In genomic region chr17:59426031-59426430, GRCh38 we compare ENCODE assay signal across 17 cellular contexts.
DNase-seq lines count a peak whose midpoint lies in the region; ATAC-seq and TF ChIP-seq lines count a peak whose summit lies in the region.
"Had no signal": no experiment of that assay in that cellular context is flagged by ENCODE, and none has a peak within 500 bp of the region (broad histone marks: within the 10 kb centered on the region; RNA-seq: fewer than 3 reads in every experiment).

No MANE protein-coding gene starts in this region.

- peak overlapping the region; percentile 51 for H2AFZ ChIP-seq in IMR-90 (replicated peaks; ENCODE audit: low read length, poor library complexity)
- H2AFZ ChIP-seq: PC-9 had no signal

- H2AK5ac ChIP-seq in IMR-90 (ENCODE audit: low read depth, low read length): peak overlapping the region; percentile 5; the same call in 1 of the 2 replicates

- H3K9me1 ChIP-seq in IMR-90 (ENCODE audit: insufficient read depth, low read length): peaks cover 4% of the 10 kb centered on the region; the same call in 1 of the 2 replicates

- peak overlapping the region; percentile 22 for H2AK9ac ChIP-seq in IMR-90 (replicated peaks; ENCODE audit: low read depth, low read length, poor library complexity)

- peaks cover 8% of the 10 kb centered on the region for H3K4me1 ChIP-seq in IMR-90 (ENCODE audit: control insufficient read depth, insufficient read depth, low read length)

- H3K9me3 Mint-ChIP-seq in mesothelial cell of epicardium (no peaks in the 10 kb centered on the region), T-cell (no peaks in the 10 kb centered on the region)
- H3K9me3 Mint-ChIP-seq: central memory CD8-positive, alpha-beta T cell; naive thymus-derived CD4-positive, alpha-beta T cell; T-helper 2 cell treated with Interferon-gamma antibody and Interleukin-4, amounts not matched to agents 5 μg/mL and 100 μg/mL, for 36 hours had no signal

- TF ChIP-seq CTCF in IMR-90 (conservative IDR thresholded peaks at IDR 0.05; ENCODE audit: low read depth, low read length): no peak
- no peak for TF ChIP-seq CTCF in mesothelial cell of epicardium (IDR thresholded peaks at IDR 0.05; ENCODE audit: unreplicated experiment)

- no peaks in the 10 kb centered on the region for H3K79me1 ChIP-seq in IMR-90 (ENCODE audit: low read depth in 1 of 2, low read length in 2 of 2)

- H3K4me3 Mint-ChIP-seq in mesothelial cell of epicardium: no peak overlapping the region
- no peak overlapping the region for H3K4me3 Mint-ChIP-seq in T-cell
- H3K4me3 Mint-ChIP-seq: B cell; central memory CD8-positive, alpha-beta T cell; naive thymus-derived CD4-positive, alpha-beta T cell; T-helper 2 cell treated with Interferon-gamma antibody and Interleukin-4, amounts not matched to agents 5 μg/mL and 100 μg/mL, for 36 hours had no signal

- H3K4me1 Mint-ChIP-seq in mesothelial cell of epicardium: peaks cover 40% of the 10 kb centered on the region
- peaks cover 7 to 9% (median 8%) of the 10 kb centered on the region in 3 donors for H3K4me1 Mint-ChIP-seq in T-cell
- H3K4me1 Mint-ChIP-seq: central memory CD8-positive, alpha-beta T cell had no signal

- TF ChIP-seq POLR2A in IMR-90 (IDR thresholded peaks at IDR 0.05; ENCODE audit: low read depth, low read length): no peak

- no peak for DNase-seq in IMR-90
- DNase-seq in mesothelial cell of epicardium (ENCODE audit: low spot score in 2 of 2, unreplicated experiment in 2 of 2): no peak
- DNase-seq in substantia nigra (lab: John Stamatoyannopoulos, UW): no peak
- no peak for DNase-seq in OCI-M1 (lab: John Stamatoyannopoulos, UW)
- DNase-seq in DMS114 treated with DMSO at 0.1 percent for 48 hours (lab: John Stamatoyannopoulos, UW; ENCODE audit: unreplicated experiment): no peak
- DNase-seq in T-cell: no peak
- DNase-seq: activated CD4-positive, alpha-beta T cell treated with anti-CD3 and anti-CD28 coated beads, Interleukin-2, amount 50 U/mL, for 1 hour; activated effector memory CD4-positive, alpha-beta T cell treated with Interleukin-2 at 50 U/mL for 16 hours; H7; naive thymus-derived CD4-positive, alpha-beta T cell; PC-9; stimulated activated CD4-positive, alpha-beta T cell treated with anti-CD3 and anti-CD28 coated beads, Interleukin-12 subunit alpha, Interleukin-12 subunit beta, amount 100 ng/mL, for 4 hours had no signal

- no peak overlapping the region for H3K56ac ChIP-seq in IMR-90 (ENCODE audit: extremely low read depth, insufficient read depth, low read length)

- CTCF ChIA-PET in IMR-90 (lab: Yijun Ruan, JAX) (no interaction called here), T-cell (lab: Charles Lee) (interaction anchor here in 1 of 2 donors (1.0 kb wide), 1 partner anchor 96 kb away, joined by 5 read pairs; no protein-coding TSS in a partner anchor)

- in situ Hi-C loops in IMR-90 (cut with MboI; ENCODE audit: low sequenced_read_pairs): no loop called here

- no peaks in the 10 kb centered on the region for H3K27me3 ChIP-seq in IMR-90 (ENCODE audit: control insufficient read depth, insufficient read depth, low read length)

- ATAC-seq in IMR-90 (ENCODE audit: low read depth) (no peak), GM21447 (IDR thresholded peaks at IDR 0.05; ENCODE audit: unreplicated experiment) (no peak), T-cell (replicated peaks in 1 of 4) (no peak)
- ATAC-seq: naive thymus-derived CD4-positive, alpha-beta T cell had no signal

- H3K36me3 ChIP-seq in IMR-90 (ENCODE audit: control insufficient read depth, insufficient read depth, low read length): no peaks in the 10 kb centered on the region

- H2BK20ac ChIP-seq in IMR-90 (ENCODE audit: low read depth, low read length): peak overlapping the region; percentile 57

- no peaks in the 10 kb centered on the region for H4K20me1 ChIP-seq in IMR-90 (ENCODE audit: insufficient read depth, low read length)

- 85% methylated on average over 6 of the region's 9 CpGs; no CpG with 5 or more reads in 1 of the 2 experiments for WGBS in IMR-90 (ENCODE audit: extremely low coverage in 2 of 2, insufficient read length in 1 of 2), 2 experiments

- H4K91ac ChIP-seq in IMR-90 (ENCODE audit: insufficient read depth, low read depth, low read length): peak overlapping the region; percentile 77

- POLR2A ChIA-PET in IMR-90 (lab: Charles Lee; ENCODE audit: unreplicated experiment): no interaction called here
- POLR2A ChIA-PET in T-cell (lab: Charles Lee): interaction anchor here in 1 of 2 donors (0.5 kb wide), 1 partner anchor 24 kb away, joined by 4 read pairs; no protein-coding TSS in a partner anchor

- H2BK15ac ChIP-seq in IMR-90 (ENCODE audit: low read depth, low read length): peak overlapping the region; percentile 76; the same call in 1 of the 3 replicates

- H3K36me3 Mint-ChIP-seq in mesothelial cell of epicardium (no peaks in the 10 kb centered on the region), T-cell (no peaks in the 10 kb centered on the region)
- H3K36me3 Mint-ChIP-seq: naive thymus-derived CD4-positive, alpha-beta T cell had no signal

- peaks cover 2% of the 10 kb centered on the region; the same call in 1 of the 2 replicates for H3K9me3 ChIP-seq in IMR-90 (ENCODE audit: control insufficient read depth, insufficient read depth, low read length)

- H3K27me3 Mint-ChIP-seq in mesothelial cell of epicardium (ENCODE audit: low read depth) (no peaks in the 10 kb centered on the region), T-cell (no peaks in the 10 kb centered on the region)
- H3K27me3 Mint-ChIP-seq: central memory CD8-positive, alpha-beta T cell had no signal

- H3K27ac Mint-ChIP-seq in mesothelial cell of epicardium (peak overlapping the region; percentile 76), T-cell (no peak overlapping the region)
- H3K27ac Mint-ChIP-seq: B cell; T-helper 2 cell treated with Interferon-gamma antibody and Interleukin-4, amounts not matched to agents 5 μg/mL and 100 μg/mL, for 36 hours had no signal

- intact Hi-C loops in IMR-90 (cut with micrococcal nuclease): no loop called here

- peak overlapping the region; percentile 70 for H3K4ac ChIP-seq in IMR-90 (ENCODE audit: low read depth, low read length)

- peak overlapping the region; percentile 19 for H2BK5ac ChIP-seq in IMR-90 (ENCODE audit: low read depth, low read length, poor library complexity, severe bottlenecking)

- peak overlapping the region; percentile 0; the same call in 1 of the 2 replicates for H3K18ac ChIP-seq in IMR-90 (ENCODE audit: low read depth, low read length)

- dilution Hi-C loops in IMR-90 (cut with HindIII; ENCODE audit: low sequenced_read_pairs, unreplicated experiment): no loop called here

- H3K27ac ChIP-seq in IMR-90 (ENCODE audit: insufficient read depth, low read length): 0 out of 2 replicates have a peak overlapping the region, but pooled peaks have one; percentile 6
- H3K27ac ChIP-seq in cingulate gyrus (ENCODE audit: low read depth, low read length): peak overlapping the region; percentile 85
- H3K27ac ChIP-seq in substantia nigra (ENCODE audit: low read depth, low read length, poor library complexity, severe bottlenecking): peak overlapping the region; percentile 31
- H3K27ac ChIP-seq: PC-9 had no signal

- H2BK120ac ChIP-seq in IMR-90 (ENCODE audit: low read depth, low read length): peak overlapping the region; percentile 66

- H3K9ac ChIP-seq in IMR-90 (ENCODE audit: low read depth, low read length): no peak overlapping the region

- no peak overlapping the region for H3K4me3 ChIP-seq in IMR-90 (ENCODE audit: insufficient read depth, low read depth, low read length)
- H3K4me3 ChIP-seq: PC-9 had no signal

- peak overlapping the region; percentile 8; the same call in 1 of the 2 replicates for H4K5ac ChIP-seq in IMR-90 (ENCODE audit: low read depth, low read length)

- H3K23ac ChIP-seq in IMR-90 (ENCODE audit: low read depth, low read length): 0 out of 2 replicates have a peak overlapping the region, but pooled peaks have one; percentile 15

- no TSS peak for BruUV-seq in IMR-90 (replicated peaks; lab: Mats Ljungman, UMichigan)

- H3K4me2 ChIP-seq in IMR-90 (ENCODE audit: low read depth, low read length): no peak overlapping the region
- H3K4me2 ChIP-seq: PC-9 had no signal

- H3K14ac ChIP-seq in IMR-90 (replicated peaks; ENCODE audit: low read depth, low read length): peak overlapping the region; percentile 68

- TF ChIP-seq RAD21 in IMR-90 (IDR thresholded peaks at IDR 0.05; ENCODE audit: low read length): no peak

- H4K8ac ChIP-seq in IMR-90 (ENCODE audit: low read depth in 2 of 2, low read length in 2 of 2): peak overlapping the region; percentile 78 to 81; a peak in 2 of 4 replicates

TF ChIP-seq in IMR-90, 13 proteins besides CTCF, POLR2A, EP300 and RAD21:
- no peak for TF ChIP-seq MAFK (IDR thresholded peaks at IDR 0.05; ENCODE audit: low read depth, low read length)
- TF ChIP-seq BHLHE40 (IDR thresholded peaks at IDR 0.05; ENCODE audit: low read depth, low read length): no peak
- no peak for TF ChIP-seq MAZ (IDR thresholded peaks at IDR 0.05; ENCODE audit: borderline replicate concordance, low read depth, low read length)
- no peak for TF ChIP-seq FOS (IDR thresholded peaks at IDR 0.05; ENCODE audit: low read depth, low read length)
- no peak for TF ChIP-seq USF2 (IDR thresholded peaks at IDR 0.05; ENCODE audit: low read depth, low read length)

Comparison
In these comparisons a context has a peak if more than half of its experiments do, and no peak if none do; other contexts are left out.
1. H3K27ac ChIP-seq: peak in every context shown above with its lines; median percentile 85 in cingulate gyrus; 31 in substantia nigra; 6 in IMR-90.